Comparison of ENCODE assay signal across 24 cellular contexts in genomic region chr1:53125623-53126360, GRCh38. TPM values are rescaled to one million over a fixed set of nuclear protein-coding genes. Genes with fewer than 3 reads are reported as not detected.
DNase-seq lines count a peak whose midpoint lies in the region; ATAC-seq and TF ChIP-seq lines count a peak whose summit lies in the region.
"Had no signal": no experiment of that assay in that cellular context is flagged by ENCODE, and none has a peak within 500 bp of the region (broad histone marks: within the 10 kb centered on the region; RNA-seq: fewer than 3 reads in every experiment).

No MANE protein-coding gene starts in this region.

- no peak for TF ChIP-seq CTCF in transverse colon (IDR thresholded peaks at IDR 0.05)

- H3K36me3 ChIP-seq in muscle layer of colon (ENCODE audit: insufficient read depth, low read length) (no peaks in the 10 kb centered on the region), transverse colon (no peaks in the 10 kb centered on the region)
- H3K36me3 ChIP-seq: BLaER1 treated with 17β-estradiol and CSF1 and Interleukin-3, amounts not matched to agents 10 nM and 100 nM; ovary had no signal

- H3K4me3 Mint-ChIP-seq in central memory CD8-positive, alpha-beta T cell: no peak overlapping the region
- H3K4me3 Mint-ChIP-seq: activated CD8-positive, alpha-beta T cell treated with anti-CD3 and anti-CD28 coated beads for 36 hours; activated naive CD8-positive, alpha-beta T cell treated with anti-CD3 and anti-CD28 coated beads for 36 hours; T-helper 1 cell treated with Interleukin-12 subunit alpha and Interleukin-12 subunit beta and Interleukin-4 antibody, amounts not matched to agents 30 μg/mL and 1 μg/mL, for 36 hours had no signal

- no peaks in the 10 kb centered on the region for H3K9me3 Mint-ChIP-seq in central memory CD8-positive, alpha-beta T cell
- H3K9me3 Mint-ChIP-seq: activated CD8-positive, alpha-beta T cell treated with anti-CD3 and anti-CD28 coated beads for 36 hours; activated naive CD8-positive, alpha-beta T cell treated with anti-CD3 and anti-CD28 coated beads for 36 hours; T-helper 1 cell treated with Interleukin-12 subunit alpha and Interleukin-12 subunit beta and Interleukin-4 antibody, amounts not matched to agents 30 μg/mL and 1 μg/mL, for 36 hours had no signal

- no peak overlapping the region for H3K9ac ChIP-seq in muscle layer of colon (ENCODE audit: low read length)
- H3K9ac ChIP-seq: BLaER1 treated with 17β-estradiol and CSF1 and Interleukin-3, amounts not matched to agents 10 nM and 100 nM had no signal

- H3K27me3 ChIP-seq in muscle layer of colon (ENCODE audit: control insufficient read depth in 1 of 2, insufficient read depth in 2 of 2, low read length in 2 of 2) (no peaks in the 10 kb centered on the region), transverse colon (no peaks in the 10 kb centered on the region)
- H3K27me3 ChIP-seq: BLaER1 treated with 17β-estradiol and CSF1 and Interleukin-3, amounts not matched to agents 10 nM and 100 nM; ovary had no signal

- WGBS in transverse colon (ENCODE audit: low coverage in 1 of 2), 2 donors: 50 to 53% methylated on average over 3 to 9 of the region's 10 CpGs

- H3K4me3 ChIP-seq in muscle layer of colon (ENCODE audit: low read depth in 1 of 2, low read length in 2 of 2): peak overlapping the region in 1 of 2 donors; percentile 1
- H3K4me3 ChIP-seq in transverse colon: no peak overlapping the region
- H3K4me3 ChIP-seq: BLaER1 treated with 17β-estradiol and CSF1 and Interleukin-3, amounts not matched to agents 10 nM and 100 nM; ovary; skin epidermis had no signal

- peak overlapping the region; percentile 64 for H3K27ac ChIP-seq in muscle layer of colon (ENCODE audit: low read depth, low read length)
- H3K27ac ChIP-seq in transverse colon: peak overlapping the region in 3 of 4 donors; percentile 52 to 67 (median 61)
- H3K27ac ChIP-seq: BLaER1 treated with 17β-estradiol and CSF1 and Interleukin-3, amounts not matched to agents 10 nM and 100 nM had no signal

- intact Hi-C loops in transverse colon (cut with DNase I; ENCODE audit: low total_unique reads): no loop called here

- H3K27me3 Mint-ChIP-seq in central memory CD8-positive, alpha-beta T cell: peaks cover 6% of the 10 kb centered on the region
- H3K27me3 Mint-ChIP-seq: activated CD8-positive, alpha-beta T cell treated with anti-CD3 and anti-CD28 coated beads for 36 hours; activated naive CD8-positive, alpha-beta T cell treated with anti-CD3 and anti-CD28 coated beads for 36 hours had no signal

- no peak for TF ChIP-seq POLR2A in transverse colon (IDR thresholded peaks at IDR 0.05)

- in situ Hi-C loops in transverse colon (cut with MboI; ENCODE audit: low pct_ligation_motif_present in 1 of 4, low pct_unique_long_range_greater_than_20kb in 1 of 4, low sequenced_read_pairs in 3 of 4): no loop called here

- peaks cover 86% of the 10 kb centered on the region for H3K4me1 ChIP-seq in muscle layer of colon (ENCODE audit: insufficient read depth, low read length)
- peaks cover 10 to 34% (median 25%) of the 10 kb centered on the region in 4 donors for H3K4me1 ChIP-seq in transverse colon

- peaks cover 45% of the 10 kb centered on the region for H3K4me1 Mint-ChIP-seq in central memory CD8-positive, alpha-beta T cell

- H3K36me3 Mint-ChIP-seq in central memory CD8-positive, alpha-beta T cell (ENCODE audit: insufficient read depth): peaks cover under 1% of the 10 kb centered on the region
- H3K36me3 Mint-ChIP-seq: activated naive CD8-positive, alpha-beta T cell treated with anti-CD3 and anti-CD28 coated beads for 36 hours had no signal

- TF ChIP-seq EP300 in transverse colon (IDR thresholded peaks at IDR 0.05; ENCODE audit: low read depth): no peak

- H3K9me3 ChIP-seq in muscle layer of colon (ENCODE audit: low read length): no peaks in the 10 kb centered on the region
- no peaks in the 10 kb centered on the region for H3K9me3 ChIP-seq in transverse colon
- H3K9me3 ChIP-seq: BLaER1 treated with 17β-estradiol and CSF1 and Interleukin-3, amounts not matched to agents 10 nM and 100 nM; ovary had no signal

- DNase-seq in DMS53 (lab: John Stamatoyannopoulos, UW) (peak; percentile 24), DMS53 treated with DMSO at 0.1 percent for 48 hours (lab: John Stamatoyannopoulos, UW; ENCODE audit: unreplicated experiment) (no peak), transverse colon (no peak), HT-29 (ENCODE audit: low spot score) (no peak)
- no peak for DNase-seq in central memory CD8-positive, alpha-beta T cell (ENCODE audit: low spot score in 2 of 2)
- no peak for DNase-seq in activated CD4-positive, alpha-beta T cell treated with anti-CD3 and anti-CD28 coated beads, Interleukin-2, amount 50 U/mL, for 1 hour
- DNase-seq: 8988T; activated CD8-positive, alpha-beta T cell treated with anti-CD3 and anti-CD28 coated beads for 36 hours; activated naive CD8-positive, alpha-beta T cell treated with anti-CD3 and anti-CD28 coated beads for 36 hours; DMS153; effector CD4-positive, alpha-beta T cell; left colon; NCI-H146; NCI-H2227 treated with DMSO at 0.1 percent for 48 hours; SHP77; stimulated activated CD4-positive, alpha-beta T cell treated with anti-CD3 and anti-CD28 coated beads, Interleukin-4, amount 100 ng/mL, for 24 hours had no signal

- H3K27ac Mint-ChIP-seq in central memory CD8-positive, alpha-beta T cell (ENCODE audit: low read depth): peak overlapping the region; percentile 41
- H3K27ac Mint-ChIP-seq: activated CD8-positive, alpha-beta T cell treated with anti-CD3 and anti-CD28 coated beads for 36 hours; activated naive CD8-positive, alpha-beta T cell treated with anti-CD3 and anti-CD28 coated beads for 36 hours; T-helper 1 cell treated with Interleukin-12 subunit alpha and Interleukin-12 subunit beta and Interleukin-4 antibody, amounts not matched to agents 30 μg/mL and 1 μg/mL, for 36 hours had no signal

- ATAC-seq in central memory CD8-positive, alpha-beta T cell (replicated peaks; ENCODE audit: extremely low read depth, poor library complexity, severe bottlenecking): no peak
- ATAC-seq in HG02938 (IDR thresholded peaks at IDR 0.05; ENCODE audit: unreplicated experiment): no peak
- ATAC-seq: activated CD8-positive, alpha-beta T cell treated with anti-CD3 and anti-CD28 coated beads for 36 hours; left colon had no signal

RNA-seq across cellular contexts. Expression of gene SLC1A7, which starts 16.6 kb away (rescaled TPM):
- total RNA-seq in transverse colon: 1 to 10 TPM in 3 of 4 donors, not detected in 1; 1.1 to 1.6 (median 1.6) TPM
- total RNA-seq in HT-29 (2014; rRNA removed; shearing (Covaris generic)): 1.4 and 3.1 TPM in 2 replicates
- total RNA-seq: activated CD8-positive, alpha-beta T cell treated with anti-CD3 and anti-CD28 coated beads for 36 hours; activated naive CD8-positive, alpha-beta T cell treated with anti-CD3 and anti-CD28 coated beads for 36 hours; bronchial epithelial cell; temporal lobe had no signal
